In genomic region chr12:103800252-103800771, GRCh38 we compare ENCODE assay signal across 8 cellular contexts. TPM values are rescaled to one million over a fixed set of nuclear protein-coding genes. Genes with fewer than 3 reads are reported as not detected.
A peak's percentile ranks its signal among the peaks of the same experiment; 100 is the strongest.
DNase-seq lines count a peak whose midpoint lies in the region; ATAC-seq and TF ChIP-seq lines count a peak whose summit lies in the region.

No MANE protein-coding gene starts in this region.

- H3K27me3 ChIP-seq in left ventricle myocardium inferior (ENCODE audit: low read depth) (no peaks in the 10 kb centered on the region), skeletal muscle tissue (ENCODE audit: control insufficient read depth in 3 of 3, insufficient read depth in 3 of 3, low read length in 3 of 3) (no peaks in the 10 kb centered on the region)

- DNase-seq in SW 1271 (lab: John Stamatoyannopoulos, UW) (peak; percentile 9 to 78), left ventricle myocardium inferior (peak; percentile 67)
- DNase-seq in activated CD4-positive, alpha-beta T cell treated with anti-CD3 and anti-CD28 coated beads, Interleukin-2, amount 50 U/mL, for 48 hours, result no peak

- intact Hi-C loops in left ventricle myocardium inferior (cut with micrococcal nuclease), result no loop called here

- ATAC-seq in GM18868 (IDR thresholded peaks at IDR 0.05; ENCODE audit: unreplicated experiment) (no peak), HG02981 (IDR thresholded peaks at IDR 0.05; ENCODE audit: unreplicated experiment) (no peak)
- ATAC-seq in activated CD4-positive, CD25-positive, alpha-beta regulatory T cell treated with anti-CD3 and anti-CD28 coated beads, Interleukin-2, amount 50 U/mL, for 24 hours, result no peak

- H3K4me1 ChIP-seq in HEK293 (ENCODE audit: control insufficient read depth, insufficient read depth, low read length), result peaks cover 21% of the 10 kb centered on the region
- H3K4me1 ChIP-seq in left ventricle myocardium inferior, result peaks cover 19% of the 10 kb centered on the region
- peaks cover 23 to 36% (median 25%) of the 10 kb centered on the region in 3 donors for H3K4me1 ChIP-seq in skeletal muscle tissue (ENCODE audit: control insufficient read depth in 3 of 3, insufficient read depth in 3 of 3, low read length in 3 of 3)

- H3K4me3 ChIP-seq in HEK293 (ENCODE audit: low read depth, low read length), result no peak overlapping the region
- H3K4me3 ChIP-seq in left ventricle myocardium inferior, result peak overlapping the region; percentile 43
- peak overlapping the region; percentile 38 to 60 (median 59) for H3K4me3 ChIP-seq in skeletal muscle tissue (ENCODE audit: low read length in 3 of 3)

- H3K9me3 ChIP-seq in HEK293 (ENCODE audit: control insufficient read depth, insufficient read depth, low read depth, low read length) (no peaks in the 10 kb centered on the region), left ventricle myocardium inferior (replicated peaks) (no peaks in the 10 kb centered on the region), skeletal muscle tissue (ENCODE audit: control insufficient read depth in 3 of 3, low read length in 3 of 3) (no peaks in the 10 kb centered on the region)

- H3K36me3 ChIP-seq in HEK293 (ENCODE audit: control insufficient read depth in 2 of 2, insufficient read depth in 1 of 2, low read length in 2 of 2) (peaks cover 0 to 28% of the 10 kb centered on the region in 2 experiments; a peak in 1 of 3 replicates), left ventricle myocardium inferior (peaks cover 8% of the 10 kb centered on the region), skeletal muscle tissue (ENCODE audit: control insufficient read depth in 3 of 3, insufficient read depth in 3 of 3, low read length in 3 of 3) (peaks cover 0 to 8% (median 0%) of the 10 kb centered on the region in 3 donors)

- H3K9ac ChIP-seq in skeletal muscle tissue (ENCODE audit: low read depth in 1 of 3, low read length in 3 of 3), result peak overlapping the region; percentile 12 to 78 (median 52)

- CTCF ChIA-PET in HEK293 (lab: Yijun Ruan, JAX), result interaction anchor here (1.0 kb wide), 1 partner anchor 9 kb away, joined by 4 read pairs; no protein-coding TSS in a partner anchor

- POLR2A ChIA-PET in HEK293 (lab: Yijun Ruan, JAX), result no interaction called here

- TF ChIP-seq CTCF in HEK293 (tag by site-specific recombination; IDR thresholded peaks at IDR 0.05), result no peak
- no peak for TF ChIP-seq CTCF in left ventricle myocardium inferior (IDR thresholded peaks at IDR 0.05; ENCODE audit: borderline replicate concordance)

- H3K27ac ChIP-seq in HEK293 (ENCODE audit: extremely low read depth, low read depth, low read length) (no peak overlapping the region; the same call in 1 of the 2 replicates), left ventricle myocardium inferior (replicated peaks) (peak overlapping the region; percentile 61), skeletal muscle tissue (ENCODE audit: low read depth, low read length) (peak overlapping the region; percentile 82)

TF ChIP-seq in HEK293, 187 proteins besides CTCF, POLR2A, EP300 and RAD21:
- TF ChIP-seq ZNF26 (tag by site-specific recombination; IDR thresholded peaks at IDR 0.05), result no peak
- 0 out of 2 replicates have a peak, but pooled peaks have one; percentile 14 for TF ChIP-seq ZNF223 (tag by site-specific recombination; IDR thresholded peaks at IDR 0.05)
- TF ChIP-seq ZIC2 (tag by site-specific recombination; IDR thresholded peaks at IDR 0.05), result 0 out of 2 replicates have a peak, but pooled peaks have one; percentile 18
- TF ChIP-seq SCRT2 (tag by site-specific recombination; IDR thresholded peaks at IDR 0.05), result 0 out of 2 replicates have a peak, but pooled peaks have one; percentile 11

RNA-seq across cellular contexts. Expression of gene NT5DC3, which starts 40.7 kb away (rescaled TPM):
- total RNA-seq in left ventricle myocardium inferior (3.1 TPM), skeletal muscle tissue (9.9 TPM)

Comparison
In these comparisons a context has a peak if more than half of its experiments do, and no peak if none do; other contexts are left out.
1. DNase-seq: peak in SW 1271 (2 of 2) and left ventricle myocardium inferior (single experiment); none in activated CD4-positive, alpha-beta T cell treated with anti-CD3 and anti-CD28 coated beads, Interleukin-2, amount 50 U/mL, for 48 hours (0 of 2).